Comparison of ENCODE assay signal across 8 cellular contexts in genomic region chr16:30065943-30066881, GRCh38. TPM values are rescaled to one million over a fixed set of nuclear protein-coding genes. Genes with fewer than 3 reads are reported as not detected.
A peak's percentile ranks its signal among the peaks of the same experiment; 100 is the strongest.
DNase-seq lines count a peak whose midpoint lies in the region; ATAC-seq and TF ChIP-seq lines count a peak whose summit lies in the region.

No MANE protein-coding gene starts in this region.

- TF ChIP-seq CTCF in fibroblast of the aortic adventitia (IDR thresholded peaks at IDR 0.05; ENCODE audit: insufficient read depth, low read length) (no peak), osteocyte (IDR thresholded peaks at IDR 0.05) (no peak)

- no peaks in the 10 kb centered on the region for H3K9me3 Mint-ChIP-seq in CD4-positive, alpha-beta memory T cell
- no peaks in the 10 kb centered on the region for H3K9me3 Mint-ChIP-seq in activated CD8-positive, alpha-beta T cell treated with anti-CD3 and anti-CD28 coated beads, Interleukin-2, amount 10 ng/mL, durations not matched to agents 7 days and 5 days (ENCODE audit: insufficient read depth)
- H3K9me3 Mint-ChIP-seq in osteocyte (ENCODE audit: unreplicated experiment): no peaks in the 10 kb centered on the region

- intact Hi-C loops in CD4-positive, alpha-beta memory T cell (cut with micrococcal nuclease): loop anchor here (1.0 to 2.0 kb wide), 7 partner anchors 9 to 313 kb away; partner anchors contain the start of genes MAPK3, PPP4C, TBC1D10B and TBX6

- H3K4me1 ChIP-seq in CD4-positive, alpha-beta memory T cell (ENCODE audit: insufficient read depth, low read length): peaks cover 49% of the 10 kb centered on the region

- H3K9me3 ChIP-seq in CD4-positive, alpha-beta memory T cell (ENCODE audit: control insufficient read depth in 1 of 2, low read length in 2 of 2): no peaks in the 10 kb centered on the region

- H3K27ac ChIP-seq in CD4-positive, alpha-beta memory T cell (ENCODE audit: low read depth, low read length): peak overlapping the region; percentile 94

- H3K27me3 ChIP-seq in CD4-positive, alpha-beta memory T cell (ENCODE audit: insufficient read depth, low read length): no peaks in the 10 kb centered on the region

- H3K4me3 ChIP-seq in CD4-positive, alpha-beta memory T cell (ENCODE audit: low read length in 2 of 2): peak overlapping the region; percentile 77 to 93
- H3K4me3 ChIP-seq in fibroblast of the aortic adventitia (ENCODE audit: low read depth, low read length): peak overlapping the region; percentile 95

- DNase-seq in CD4-positive, alpha-beta memory T cell: no peak
- DNase-seq in activated CD8-positive, alpha-beta T cell treated with anti-CD3 and anti-CD28 coated beads, Interleukin-2, amount 10 ng/mL, durations not matched to agents 7 days and 5 days: no peak
- peak; percentile 59 for DNase-seq in fibroblast of the aortic adventitia (ENCODE audit: low read depth)
- DNase-seq in osteocyte (ENCODE audit: extremely low spot score, unreplicated experiment): no peak
- DNase-seq in iPS-NIHi7 (ENCODE audit: extremely low spot score): no peak
- DNase-seq in NCI-H1694 (lab: John Stamatoyannopoulos, UW): no peak

- peaks cover 15 to 54% (median 36%) of the 10 kb centered on the region in 4 donors for H3K4me1 Mint-ChIP-seq in CD4-positive, alpha-beta memory T cell
- H3K4me1 Mint-ChIP-seq in activated CD8-positive, alpha-beta T cell treated with anti-CD3 and anti-CD28 coated beads, Interleukin-2, amount 10 ng/mL, durations not matched to agents 7 days and 5 days (ENCODE audit: low read depth): peaks cover 47% of the 10 kb centered on the region
- H3K4me1 Mint-ChIP-seq in osteocyte (ENCODE audit: unreplicated experiment): peaks cover 38% of the 10 kb centered on the region

- no peaks in the 10 kb centered on the region for H3K27me3 Mint-ChIP-seq in CD4-positive, alpha-beta memory T cell
- no peaks in the 10 kb centered on the region for H3K27me3 Mint-ChIP-seq in activated CD8-positive, alpha-beta T cell treated with anti-CD3 and anti-CD28 coated beads, Interleukin-2, amount 10 ng/mL, durations not matched to agents 7 days and 5 days (ENCODE audit: low read depth)
- H3K27me3 Mint-ChIP-seq in osteocyte (ENCODE audit: unreplicated experiment): no peaks in the 10 kb centered on the region

- POLR2A ChIA-PET in CD4-positive, alpha-beta memory T cell (lab: Charles Lee; ENCODE audit: partially characterized antibody): interaction anchor here (0.7 to 20.4 kb wide), 45 partner anchors 9 to 593 kb away, joined by 3 to 404 read pairs (median 5); partner anchors contain the start of genes C16orf54, CORO1A, FBRS and HIRIP3
- POLR2A ChIA-PET in activated CD8-positive, alpha-beta T cell treated with anti-CD3 and anti-CD28 coated beads, Interleukin-2, amount 10 ng/mL, durations not matched to agents 7 days and 5 days (lab: Charles Lee): interaction anchor here (0.9 to 5.6 kb wide), 11 partner anchors 9 to 289 kb away, joined by 3 to 60 read pairs (median 7); partner anchors contain the start of genes CD2BP2, CORO1A, PPP4C and TBX6

- peaks cover 29 to 58% of the 10 kb centered on the region in 2 donors for H3K36me3 Mint-ChIP-seq in CD4-positive, alpha-beta memory T cell
- peaks cover 65% of the 10 kb centered on the region for H3K36me3 Mint-ChIP-seq in activated CD8-positive, alpha-beta T cell treated with anti-CD3 and anti-CD28 coated beads, Interleukin-2, amount 10 ng/mL, durations not matched to agents 7 days and 5 days (ENCODE audit: low read depth)
- peaks cover 30% of the 10 kb centered on the region for H3K36me3 Mint-ChIP-seq in osteocyte (ENCODE audit: unreplicated experiment)

- H3K36me3 ChIP-seq in CD4-positive, alpha-beta memory T cell (ENCODE audit: insufficient read depth, low read length): peaks cover 44% of the 10 kb centered on the region

- peak overlapping the region; percentile 86 to 100 (median 97) for H3K27ac Mint-ChIP-seq in CD4-positive, alpha-beta memory T cell
- peak overlapping the region; percentile 98 for H3K27ac Mint-ChIP-seq in activated CD8-positive, alpha-beta T cell treated with anti-CD3 and anti-CD28 coated beads, Interleukin-2, amount 10 ng/mL, durations not matched to agents 7 days and 5 days
- H3K27ac Mint-ChIP-seq in osteocyte (ENCODE audit: unreplicated experiment): peak overlapping the region; percentile 99

- CTCF ChIA-PET in CD4-positive, alpha-beta memory T cell (lab: Charles Lee; ENCODE audit: partially characterized antibody): interaction anchor here (0.6 to 4.8 kb wide), 10 partner anchors 11 to 1053 kb away, joined by 3 to 48 read pairs (median 3); partner anchors contain the start of genes DCTPP1 and TBX6
- CTCF ChIA-PET in activated CD8-positive, alpha-beta T cell treated with anti-CD3 and anti-CD28 coated beads, Interleukin-2, amount 10 ng/mL, durations not matched to agents 7 days and 5 days (lab: Charles Lee): interaction anchor here (0.9 to 6.7 kb wide), 8 partner anchors 9 to 119 kb away, joined by 3 to 82 read pairs (median 6); partner anchors contain the start of genes PPP4C and TBX6

- ATAC-seq in HG03520 (IDR thresholded peaks at IDR 0.05; ENCODE audit: unreplicated experiment) (peak; percentile 2), GM18498 (IDR thresholded peaks at IDR 0.05; ENCODE audit: unreplicated experiment) (no peak)
- ATAC-seq in activated CD8-positive, alpha-beta T cell treated with anti-CD3 and anti-CD28 coated beads, Interleukin-2, amount 10 ng/mL, durations not matched to agents 7 days and 5 days: no peak

- peak overlapping the region; percentile 98 to 100 (median 99) for H3K4me3 Mint-ChIP-seq in CD4-positive, alpha-beta memory T cell
- H3K4me3 Mint-ChIP-seq in activated CD8-positive, alpha-beta T cell treated with anti-CD3 and anti-CD28 coated beads, Interleukin-2, amount 10 ng/mL, durations not matched to agents 7 days and 5 days: peak overlapping the region; percentile 99
- H3K4me3 Mint-ChIP-seq in osteocyte (ENCODE audit: unreplicated experiment): peak overlapping the region; percentile 91

RNA-seq across cellular contexts. Expression of gene ALDOA, which starts 0.7 kb away (rescaled TPM):
- total RNA-seq in CD4-positive, alpha-beta memory T cell: 100 to 1,000 TPM; 558 to 563 TPM
- 1,000 to 10,000 TPM; 1,058 to 1,115 TPM for polyA plus RNA-seq in CD4-positive, alpha-beta memory T cell
- total RNA-seq in activated CD8-positive, alpha-beta T cell treated with anti-CD3 and anti-CD28 coated beads, Interleukin-2, amount 10 ng/mL, durations not matched to agents 7 days and 5 days: 1,000 to 10,000 TPM; 1,738 to 1,843 TPM
- total RNA-seq in fibroblast of the aortic adventitia (ENCODE audit: low replicate concordance) (522 and 792 TPM in 2 replicates), osteocyte (750 and 765 TPM in 2 replicates)

RNA-seq across cellular contexts. Expression of gene PPP4C, which starts 9.6 kb away (rescaled TPM):
- 10 to 100 TPM; 75.8 to 86.3 TPM for total RNA-seq in CD4-positive, alpha-beta memory T cell
- 100 to 1,000 TPM; 167 to 276 TPM for polyA plus RNA-seq in CD4-positive, alpha-beta memory T cell
- 100 to 1,000 TPM; 157 TPM for total RNA-seq in activated CD8-positive, alpha-beta T cell treated with anti-CD3 and anti-CD28 coated beads, Interleukin-2, amount 10 ng/mL, durations not matched to agents 7 days and 5 days
- total RNA-seq in fibroblast of the aortic adventitia (ENCODE audit: low replicate concordance): 70.8 and 154 TPM in 2 replicates
- total RNA-seq in osteocyte: 101 and 102 TPM in 2 replicates

RNA-seq across cellular contexts. Expression of gene TBX6, which starts 25.5 kb away (rescaled TPM):
- 1 to 10 TPM; 1.3 to 1.4 TPM for total RNA-seq in CD4-positive, alpha-beta memory T cell
- polyA plus RNA-seq in CD4-positive, alpha-beta memory T cell: under 1 TPM in 1 of 2 donors, not detected in 1; 0.36 TPM
- total RNA-seq in activated CD8-positive, alpha-beta T cell treated with anti-CD3 and anti-CD28 coated beads, Interleukin-2, amount 10 ng/mL, durations not matched to agents 7 days and 5 days: 1 to 10 TPM; 1.3 TPM
- 0.09 and 0.16 TPM in 2 replicates for total RNA-seq in fibroblast of the aortic adventitia (ENCODE audit: low replicate concordance)
- total RNA-seq in osteocyte: 0.63 and 0.75 TPM in 2 replicates

RNA-seq across cellular contexts. Expression of gene YPEL3, which starts 29.8 kb away (rescaled TPM):
- total RNA-seq in CD4-positive, alpha-beta memory T cell: 100 to 1,000 TPM; 263 to 266 TPM
- polyA plus RNA-seq in CD4-positive, alpha-beta memory T cell: 100 to 1,000 TPM; 172 to 331 TPM
- 10 to 100 TPM; 29.4 to 34.5 TPM for total RNA-seq in activated CD8-positive, alpha-beta T cell treated with anti-CD3 and anti-CD28 coated beads, Interleukin-2, amount 10 ng/mL, durations not matched to agents 7 days and 5 days
- total RNA-seq in fibroblast of the aortic adventitia (ENCODE audit: low replicate concordance) (15.8 and 19.8 TPM in 2 replicates), osteocyte (83.6 and 93.3 TPM in 2 replicates)

RNA-seq across cellular contexts. Expression of gene TLCD3B, which starts 35.1 kb away (rescaled TPM):
- not detected for total RNA-seq in CD4-positive, alpha-beta memory T cell
- polyA plus RNA-seq in CD4-positive, alpha-beta memory T cell: not detected
- total RNA-seq in activated CD8-positive, alpha-beta T cell treated with anti-CD3 and anti-CD28 coated beads, Interleukin-2, amount 10 ng/mL, durations not matched to agents 7 days and 5 days: 1 to 10 TPM; 4.6 TPM
- total RNA-seq in fibroblast of the aortic adventitia (ENCODE audit: low replicate concordance) (0.18 TPM in 1 of 2 replicates, not detected in the other), osteocyte (0.32 and 0.52 TPM in 2 replicates)
